12 cellular contexts compared by ENCODE assay signal in the genomic region with DNA sequence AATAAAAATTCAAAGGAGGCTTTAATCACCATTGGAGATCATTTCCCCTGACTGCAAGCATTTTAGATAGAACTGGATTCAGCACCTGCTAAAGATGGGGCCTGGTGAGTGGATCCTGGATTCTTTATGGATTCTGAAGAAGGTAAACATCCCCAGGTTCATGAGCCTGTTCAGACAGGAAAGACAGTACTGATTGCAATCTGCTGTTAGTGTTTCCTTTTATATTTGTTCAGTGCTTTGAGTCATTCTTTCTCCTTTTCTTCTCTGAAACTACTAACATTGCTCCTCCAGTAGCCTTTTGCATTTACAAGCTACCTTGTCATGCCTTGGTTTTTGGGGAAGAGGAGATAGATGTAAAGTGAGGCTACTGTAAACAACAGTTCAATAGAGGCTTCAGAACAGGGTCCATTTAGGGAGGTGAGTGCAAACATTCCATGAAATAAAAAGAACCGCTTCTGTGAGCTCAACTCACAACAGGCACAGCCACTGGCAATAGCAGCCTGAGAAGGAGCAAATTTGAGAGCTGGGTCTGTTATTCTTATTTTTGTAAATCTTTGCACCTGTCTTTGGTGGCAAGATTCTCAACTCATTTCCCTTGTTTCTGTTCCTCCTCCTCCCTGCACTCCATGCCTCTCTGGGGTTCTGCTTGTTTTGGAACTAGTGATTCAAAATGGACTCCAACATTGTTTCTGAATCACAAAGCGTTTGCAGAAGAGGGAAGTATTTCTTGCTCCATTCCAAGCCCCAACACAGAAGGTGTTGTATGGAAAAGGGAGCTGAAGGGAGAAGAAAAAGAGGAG.
DNase-seq lines count a peak whose midpoint lies in the region; ATAC-seq and TF ChIP-seq lines count a peak whose summit lies in the region.
"Had no signal": no experiment of that assay in that cellular context is flagged by ENCODE, and none has a peak within 500 bp of the region (broad histone marks: within the 10 kb centered on the region; RNA-seq: fewer than 3 reads in every experiment).

No MANE protein-coding gene starts in this region.

- H3K4me1 ChIP-seq in neuronal stem cell (ENCODE audit: control insufficient read depth in 2 of 2, insufficient read depth in 1 of 2, low read depth in 1 of 2, low read length in 2 of 2): peaks cover 7 to 10% of the 10 kb centered on the region in 2 donors
- H3K4me1 ChIP-seq in right cardiac atrium (ENCODE audit: control insufficient read depth, insufficient read depth, low read length): no peaks in the 10 kb centered on the region
- peaks cover 4 to 9% of the 10 kb centered on the region in 2 donors for H3K4me1 ChIP-seq in aorta (ENCODE audit: control insufficient read depth in 1 of 2, insufficient read depth in 2 of 2, low read length in 2 of 2)

- no peak for ATAC-seq in right cardiac atrium
- no peak for ATAC-seq in aorta (ENCODE audit: low FRiP score)

- H2AK5ac ChIP-seq in neuronal stem cell (ENCODE audit: low read depth, low read length): no peak overlapping the region

- no peaks in the 10 kb centered on the region for H3K79me1 ChIP-seq in neuronal stem cell (ENCODE audit: low read depth, low read length)

- H2AFZ ChIP-seq in neuronal stem cell (ENCODE audit: low read length): peak overlapping the region; percentile 70

- no peaks in the 10 kb centered on the region for H3K27me3 ChIP-seq in GM06990 (replicated peaks; ENCODE audit: control insufficient read depth, insufficient read depth, low read length)
- no peaks in the 10 kb centered on the region for H3K27me3 ChIP-seq in neuronal stem cell (ENCODE audit: control insufficient read depth in 3 of 3, insufficient read depth in 3 of 3, low read depth in 1 of 3, low read length in 3 of 3)
- H3K27me3 ChIP-seq in right cardiac atrium (ENCODE audit: control insufficient read depth, insufficient read depth): no peaks in the 10 kb centered on the region
- H3K27me3 ChIP-seq in aorta (ENCODE audit: control insufficient read depth in 1 of 2, insufficient read depth in 2 of 2, low read length in 1 of 2): no peaks in the 10 kb centered on the region
- H3K27me3 ChIP-seq: tibial artery had no signal

- no peak overlapping the region for H2BK120ac ChIP-seq in neuronal stem cell (ENCODE audit: low read depth, low read length)

- H2BK5ac ChIP-seq in neuronal stem cell (ENCODE audit: low read length): no peak overlapping the region

- no peak overlapping the region for H3K4ac ChIP-seq in neuronal stem cell (ENCODE audit: low read length)

- H3K4me3 ChIP-seq in GM06990 (replicated peaks; ENCODE audit: low read depth, low read length): no peak overlapping the region
- H3K4me3 ChIP-seq in neuronal stem cell (ENCODE audit: low read length in 2 of 2): no peak overlapping the region
- no peak overlapping the region for H3K4me3 ChIP-seq in right cardiac atrium (ENCODE audit: low read length)
- peak overlapping the region in 1 of 2 donors; percentile 18 for H3K4me3 ChIP-seq in aorta (ENCODE audit: low read length in 2 of 2)
- H3K4me3 ChIP-seq: tibial artery had no signal

- no peak overlapping the region for H3K4me2 ChIP-seq in neuronal stem cell (ENCODE audit: insufficient read depth, low read length, poor library complexity, severe bottlenecking)

- H2BK15ac ChIP-seq in neuronal stem cell (ENCODE audit: low read length): no peak overlapping the region

- intact Hi-C loops in right cardiac atrium (cut with DNase I): no loop called here
- intact Hi-C loops in aorta (cut with DNase I): no loop called here

- no peak overlapping the region for H3K9ac ChIP-seq in neuronal stem cell (ENCODE audit: low read depth, low read length, poor library complexity)

- H3K23ac ChIP-seq in neuronal stem cell (ENCODE audit: low read depth, low read length, poor library complexity): no peak overlapping the region

- H4K8ac ChIP-seq in neuronal stem cell (ENCODE audit: low read depth, low read length): no peak overlapping the region

- TF ChIP-seq CTCF in GM06990 (IDR thresholded peaks at IDR 0.05; ENCODE audit: insufficient read depth, low read length, poor library complexity, severe bottlenecking): no peak
- TF ChIP-seq CTCF in VCaP (conservative IDR thresholded peaks at IDR 0.05): no peak

- H3K9me3 ChIP-seq in neuronal stem cell (replicated peaks in 1 of 2; ENCODE audit: control insufficient read depth in 2 of 2, insufficient read depth in 1 of 2, low read depth in 1 of 2, low read length in 2 of 2) (peaks cover 5 to 6% of the 10 kb centered on the region in 2 donors), right cardiac atrium (ENCODE audit: control insufficient read depth, low read length) (no peaks in the 10 kb centered on the region), aorta (ENCODE audit: control insufficient read depth, low read length) (peaks cover 3% of the 10 kb centered on the region)
- H3K9me3 ChIP-seq: tibial artery had no signal

- H4K91ac ChIP-seq in neuronal stem cell (ENCODE audit: low read depth, low read length, poor library complexity): no peak overlapping the region

- no peak overlapping the region for H3K14ac ChIP-seq in neuronal stem cell (ENCODE audit: low read length)

- H2BK12ac ChIP-seq in neuronal stem cell (ENCODE audit: low read length): no peak overlapping the region

- H3K27ac ChIP-seq in VCaP: peak overlapping the region; percentile 100
- H3K27ac ChIP-seq in neuronal stem cell (replicated peaks; ENCODE audit: low read length): no peak overlapping the region
- no peak overlapping the region for H3K27ac ChIP-seq in right cardiac atrium (ENCODE audit: low read length)
- peak overlapping the region in 1 of 2 donors; percentile 48 for H3K27ac ChIP-seq in aorta (ENCODE audit: low read depth in 1 of 2, low read length in 2 of 2)

- H3K36me3 ChIP-seq in GM06990 (ENCODE audit: control insufficient read depth, insufficient read depth, low read length): no peaks in the 10 kb centered on the region
- H3K36me3 ChIP-seq in neuronal stem cell (replicated peaks in 1 of 2; ENCODE audit: control insufficient read depth in 2 of 2, insufficient read depth in 2 of 2, low read length in 2 of 2): no peaks in the 10 kb centered on the region
- H3K36me3 ChIP-seq in aorta (ENCODE audit: control insufficient read depth in 1 of 2, insufficient read depth in 2 of 2, low read length in 1 of 2): no peaks in the 10 kb centered on the region
- H3K36me3 ChIP-seq: tibial artery had no signal

- DNase-seq in GM06990 (ENCODE audit: extremely low read depth, insufficient read length): peak; percentile 42
- DNase-seq in NCI-H1417 (lab: John Stamatoyannopoulos, UW): peak; percentile 29 to 88 (median 58)
- DNase-seq in neuronal stem cell (ENCODE audit: low spot score): no peak
- DNase-seq in right cardiac atrium: no peak
- no peak for DNase-seq in OCI-M1 (lab: John Stamatoyannopoulos, UW)
- DNase-seq in aorta: no peak
- DNase-seq in NCI-H226: no peak
- DNase-seq: amniotic stem cell; CD8-positive, alpha-beta memory T cell; NCI-H1694 treated with DMSO at 0.1 percent for 48 hours; tibial artery had no signal

- WGBS in neuronal stem cell (ENCODE audit: extremely low coverage in 2 of 2, insufficient read length in 2 of 2, insufficient replicate concordance in 1 of 2), 2 donors: no CpG with 5 or more reads among the region's 2 CpGs
- 72% methylated on average over 2 of the region's 2 CpGs for WGBS in right cardiac atrium
- WGBS in aorta, 2 donors: 23 to 36% methylated on average over 2 of the region's 2 CpGs

- H3K18ac ChIP-seq in neuronal stem cell (ENCODE audit: low read length): no peak overlapping the region

Comparison
In these comparisons a context has a peak if more than half of its experiments do, and no peak if none do; other contexts are left out.
1. DNase-seq: peak in GM06990 (single experiment) and NCI-H1417 (3 of 3); none in neuronal stem cell (single experiment), right cardiac atrium (0 of 3), OCI-M1 (single experiment), aorta (0 of 2) and NCI-H226 (single experiment).